In the genomic region with DNA sequence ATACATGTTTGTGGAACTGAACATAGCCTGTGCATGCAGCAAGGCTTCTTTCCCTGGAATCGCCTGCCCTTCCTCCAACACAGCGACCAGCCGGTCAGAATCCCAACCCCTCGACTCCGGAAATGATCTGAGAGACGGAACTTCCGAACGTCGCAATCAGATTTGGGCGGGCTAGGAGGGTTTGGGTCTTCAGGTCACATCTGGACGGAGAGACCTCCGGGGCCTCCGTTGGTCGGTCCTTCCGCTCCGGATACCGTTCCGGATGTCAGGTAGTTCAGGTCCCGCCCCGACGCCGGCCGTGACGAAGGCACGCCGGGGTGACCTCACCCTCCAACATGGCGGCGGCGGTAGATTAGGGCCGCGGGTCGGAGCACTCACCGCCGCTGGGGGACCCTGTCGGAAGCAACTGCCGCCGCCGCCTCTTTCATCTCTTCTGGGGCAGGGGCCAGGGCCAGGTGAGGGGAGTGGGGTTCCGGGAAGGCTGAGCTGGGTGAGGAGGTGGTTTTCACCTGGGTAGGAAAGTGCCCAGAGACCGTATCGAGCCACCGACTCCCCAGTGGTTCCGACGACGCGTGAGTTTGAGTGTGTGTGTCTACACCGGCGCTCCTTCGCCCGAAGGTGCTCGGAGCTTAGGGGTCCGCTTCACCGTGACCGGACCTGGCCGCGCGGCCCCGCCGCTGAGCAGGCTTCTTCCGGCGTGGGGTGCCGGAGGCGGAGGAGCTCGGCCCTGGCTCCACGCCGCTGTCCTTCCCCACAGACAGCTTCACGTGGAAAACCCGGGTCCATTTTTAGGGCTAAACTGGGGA, we compare ENCODE assay signal across 8 cellular contexts. TPM values are rescaled to one million over a fixed set of nuclear protein-coding genes. Genes with fewer than 3 reads are reported as not detected.
A peak's percentile ranks its signal among the peaks of the same experiment; 100 is the strongest.
DNase-seq lines count a peak whose midpoint lies in the region; ATAC-seq and TF ChIP-seq lines count a peak whose summit lies in the region.

A gene with protein sequence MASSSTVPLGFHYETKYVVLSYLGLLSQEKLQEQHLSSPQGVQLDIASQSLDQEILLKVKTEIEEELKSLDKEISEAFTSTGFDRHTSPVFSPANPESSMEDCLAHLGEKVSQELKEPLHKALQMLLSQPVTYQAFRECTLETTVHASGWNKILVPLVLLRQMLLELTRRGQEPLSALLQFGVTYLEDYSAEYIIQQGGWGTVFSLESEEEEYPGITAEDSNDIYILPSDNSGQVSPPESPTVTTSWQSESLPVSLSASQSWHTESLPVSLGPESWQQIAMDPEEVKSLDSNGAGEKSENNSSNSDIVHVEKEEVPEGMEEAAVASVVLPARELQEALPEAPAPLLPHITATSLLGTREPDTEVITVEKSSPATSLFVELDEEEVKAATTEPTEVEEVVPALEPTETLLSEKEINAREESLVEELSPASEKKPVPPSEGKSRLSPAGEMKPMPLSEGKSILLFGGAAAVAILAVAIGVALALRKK (plus strand): TSS at position 326 of the 806 bp plus-strand sequence. CDS start 16,955 bp downstream, outside the sequence.

- H3K9me3 ChIP-seq in left lung, result no peaks in the 10 kb centered on the region

- no peak for TF ChIP-seq CTCF in C4-2B (conservative IDR thresholded peaks at IDR 0.05)
- no peak for TF ChIP-seq CTCF in left lung (IDR thresholded peaks at IDR 0.05)

- ATAC-seq in GM19351 (IDR thresholded peaks at IDR 0.05; ENCODE audit: unreplicated experiment) (peak; percentile 89), HG03520 (IDR thresholded peaks at IDR 0.05; ENCODE audit: unreplicated experiment) (peak; percentile 94), left lung (peak; percentile 98)

- DNase-seq in NCI-H774 (lab: John Stamatoyannopoulos, UW) (peak; percentile 90), dermis blood vessel endothelial cell (peak; percentile 92), left lung (peak; percentile 94 to 98)
- DNase-seq in activated CD4-positive, alpha-beta T cell treated with anti-CD3 and anti-CD28 coated beads, Interleukin-2, amount 50 U/mL, for 4 hours, result peak; percentile 81
- DNase-seq in stimulated activated CD4-positive, alpha-beta T cell treated with anti-CD3 and anti-CD28 coated beads, Interleukin-2, amount 100 ng/mL, for 4 hours (ENCODE audit: low read depth), result peak; percentile 80

- intact Hi-C loops in left lung (cut with DNase I), result no loop called here

- H3K27ac ChIP-seq in C4-2B, result peak within 1 kb of the TSS; percentile 90
- H3K27ac ChIP-seq in left lung, result peak within 1 kb of the TSS; percentile 99

- no peaks in the 10 kb centered on the region for H3K36me3 ChIP-seq in left lung

- H3K4me1 ChIP-seq in left lung, result peaks cover 4 to 50% of the 10 kb centered on the region in 2 donors

- H3K4me3 ChIP-seq in left lung, result peak within 1 kb of the TSS; percentile 66 to 82

- H3K27me3 ChIP-seq in left lung, result no peaks in the 10 kb centered on the region

RNA-seq across cellular contexts. Expression of the gene that starts here (rescaled TPM):
- total RNA-seq in dermis blood vessel endothelial cell (42.0 and 55.6 TPM in 2 replicates), left lung (10 to 100 TPM; 37.8 to 38.9 TPM)

Comparison
In these comparisons a context has a peak if more than half of its experiments do, and no peak if none do; other contexts are left out.
1. Peak in every context shown above with its lines: DNase-seq, ATAC-seq, H3K4me3 ChIP-seq and H3K27ac ChIP-seq.